In genomic region chr1:192941722-192942411, GRCh38 we compare ENCODE assay signal across 15 cellular contexts.
A peak's percentile ranks its signal among the peaks of the same experiment; 100 is the strongest.
DNase-seq lines count a peak whose midpoint lies in the region; ATAC-seq and TF ChIP-seq lines count a peak whose summit lies in the region.
"Had no signal": no experiment of that assay in that cellular context is flagged by ENCODE, and none has a peak within 500 bp of the region (broad histone marks: within the 10 kb centered on the region; RNA-seq: fewer than 3 reads in every experiment).

No MANE protein-coding gene starts in this region.

- H3K9me2 ChIP-seq in MM.1S (replicated peaks; ENCODE audit: insufficient read depth, low read length) = no peaks in the 10 kb centered on the region

- peak overlapping the region; percentile 34 for H3K4me2 ChIP-seq in MM.1S (ENCODE audit: low read depth, low read length)

- intact Hi-C loops in stomach (cut with DNase I; ENCODE audit: low total_unique reads) (no loop called here), MCF 10A (cut with micrococcal nuclease) (no loop called here)

- peaks cover 5% of the 10 kb centered on the region for H3K4me1 Mint-ChIP-seq in MCF 10A (ENCODE audit: insufficient read depth, unreplicated experiment)

- POLR2A ChIA-PET in MCF 10A (lab: Yijun Ruan, JAX) = interaction anchor here (0.5 to 2.7 kb wide), 5 partner anchors 8 to 125 kb away, joined by 3 to 10 read pairs (median 3); no protein-coding TSS in a partner anchor

- no peak overlapping the region for H3K4me3 Mint-ChIP-seq in MCF 10A (ENCODE audit: unreplicated experiment)

- no peaks in the 10 kb centered on the region for H4K20me1 ChIP-seq in MM.1S (ENCODE audit: insufficient read depth, low read length)

- H3K4me1 ChIP-seq in MM.1S (ENCODE audit: low read length) = peaks cover 9% of the 10 kb centered on the region; the same call in 1 of the 2 replicates
- H3K4me1 ChIP-seq in stomach = peaks cover 0 to 24% (median 6%) of the 10 kb centered on the region in 4 donors
- H3K4me1 ChIP-seq: thyroid gland had no signal

- H3K27me3 Mint-ChIP-seq in MCF 10A (ENCODE audit: insufficient read depth, unreplicated experiment) = no peaks in the 10 kb centered on the region

- H2AFZ ChIP-seq in MM.1S (ENCODE audit: low read length) = peak overlapping the region; percentile 46

- H3K9me3 ChIP-seq in MM.1S (replicated peaks; ENCODE audit: insufficient read depth, low read length) (no peaks in the 10 kb centered on the region), stomach (no peaks in the 10 kb centered on the region)
- H3K9me3 ChIP-seq: esophagus muscularis mucosa, thyroid gland had no signal

- H3K4me3 ChIP-seq in MM.1S (ENCODE audit: low read length) (no peak overlapping the region), stomach (no peak overlapping the region)
- H3K4me3 ChIP-seq: esophagus muscularis mucosa, lung, skin epidermis, thyroid gland had no signal

- BruUV-seq in MCF 10A (replicated peaks; lab: Mats Ljungman, UMichigan) = no TSS peak

- ATAC-seq in HG02870 (IDR thresholded peaks at IDR 0.05; ENCODE audit: unreplicated experiment) (peak; percentile 44), HG03460 (IDR thresholded peaks at IDR 0.05; ENCODE audit: unreplicated experiment) (no peak)
- no peak for ATAC-seq in activated naive CD4-positive, alpha-beta T cell treated with anti-CD3 and anti-CD28 coated beads, Interleukin-2, amount 50 U/mL, for 72 hours

- WGBS in stomach, 5 donors = 90 to 98% (median 93%) methylated on average over 5 of the region's 5 CpGs

- H3K27ac Mint-ChIP-seq in activated naive CD4-positive, alpha-beta T cell treated with anti-CD3 and anti-CD28 coated beads, Interleukin-2, amount 50 U/mL, for 72 hours = no peak overlapping the region
- H3K27ac Mint-ChIP-seq in MCF 10A (ENCODE audit: low read depth, unreplicated experiment) = no peak overlapping the region

- H3K36me3 Mint-ChIP-seq in activated naive CD4-positive, alpha-beta T cell treated with anti-CD3 and anti-CD28 coated beads, Interleukin-2, amount 50 U/mL, for 72 hours = no peaks in the 10 kb centered on the region
- H3K36me3 Mint-ChIP-seq in MCF 10A (ENCODE audit: insufficient read depth, unreplicated experiment) = no peaks in the 10 kb centered on the region

- H3K27me3 ChIP-seq in MM.1S (replicated peaks; ENCODE audit: insufficient read depth, low read length) (no peaks in the 10 kb centered on the region), stomach (no peaks in the 10 kb centered on the region)
- H3K27me3 ChIP-seq: esophagus muscularis mucosa, thyroid gland had no signal

- no peak for TF ChIP-seq EP300 in stomach (IDR thresholded peaks at IDR 0.05)

- no peaks in the 10 kb centered on the region for H3F3A ChIP-seq in MM.1S (ENCODE audit: insufficient read depth, low read length)

- peak; percentile 13 for DNase-seq in NOMO-1 treated with DMSO at 0.1 percent for 48 hours (lab: John Stamatoyannopoulos, UW; ENCODE audit: unreplicated experiment)
- DNase-seq in NOMO-1 treated with dmso at 0.1 percent for 144 hours (lab: John Stamatoyannopoulos, UW; ENCODE audit: unreplicated experiment) = no peak
- no peak for DNase-seq in MM.1S
- no peak for DNase-seq in stomach
- DNase-seq in activated naive CD4-positive, alpha-beta T cell treated with anti-CD3 and anti-CD28 coated beads, Interleukin-2, amount 50 U/mL, for 72 hours (ENCODE audit: low spot score in 2 of 2) = no peak
- no peak for DNase-seq in MCF 10A (ENCODE audit: unreplicated experiment)
- DNase-seq: activated CD4-positive, CD25-positive, alpha-beta regulatory T cell; activated T-cell treated with anti-CD3 and anti-CD28 coated beads, Interleukin-2, amount 50 U/mL, for 1 hour; amniotic stem cell; thyroid gland had no signal

- no peak for TF ChIP-seq CTCF in MM.1S (IDR thresholded peaks at IDR 0.05; ENCODE audit: low read length)
- TF ChIP-seq CTCF in stomach (IDR thresholded peaks at IDR 0.05) = no peak
- no peak for TF ChIP-seq CTCF in MCF 10A (IDR thresholded peaks at IDR 0.05; ENCODE audit: unreplicated experiment)

- no peaks in the 10 kb centered on the region for H3K9me3 Mint-ChIP-seq in activated naive CD4-positive, alpha-beta T cell treated with anti-CD3 and anti-CD28 coated beads, Interleukin-2, amount 50 U/mL, for 72 hours
- H3K9me3 Mint-ChIP-seq in MCF 10A (ENCODE audit: unreplicated experiment) = no peaks in the 10 kb centered on the region

- CTCF ChIA-PET in MCF 10A (lab: Yijun Ruan, JAX) = interaction anchor here (0.7 to 1.5 kb wide), 3 partner anchors 10 to 503 kb away, joined by 4 to 10 read pairs (median 5); no protein-coding TSS in a partner anchor

- no peak overlapping the region for H3K9ac ChIP-seq in MM.1S (ENCODE audit: low read length)

- H3K79me2 ChIP-seq in MM.1S (ENCODE audit: low read length) = no peaks in the 10 kb centered on the region

- H3K27ac ChIP-seq in MM.1S (ENCODE audit: low read length) = no peak overlapping the region
- peak overlapping the region in 3 of 5 donors; percentile 19 to 54 (median 53) for H3K27ac ChIP-seq in stomach
- H3K27ac ChIP-seq: skin epidermis, thyroid gland had no signal

- no peaks in the 10 kb centered on the region for H3K36me3 ChIP-seq in MM.1S (replicated peaks; ENCODE audit: insufficient read depth, low read length)
- no peaks in the 10 kb centered on the region for H3K36me3 ChIP-seq in stomach
- H3K36me3 ChIP-seq: esophagus muscularis mucosa, thyroid gland had no signal

- TF ChIP-seq POLR2A in stomach (IDR thresholded peaks at IDR 0.05) = no peak
